8 cellular contexts compared by ENCODE assay signal in the genomic region with DNA sequence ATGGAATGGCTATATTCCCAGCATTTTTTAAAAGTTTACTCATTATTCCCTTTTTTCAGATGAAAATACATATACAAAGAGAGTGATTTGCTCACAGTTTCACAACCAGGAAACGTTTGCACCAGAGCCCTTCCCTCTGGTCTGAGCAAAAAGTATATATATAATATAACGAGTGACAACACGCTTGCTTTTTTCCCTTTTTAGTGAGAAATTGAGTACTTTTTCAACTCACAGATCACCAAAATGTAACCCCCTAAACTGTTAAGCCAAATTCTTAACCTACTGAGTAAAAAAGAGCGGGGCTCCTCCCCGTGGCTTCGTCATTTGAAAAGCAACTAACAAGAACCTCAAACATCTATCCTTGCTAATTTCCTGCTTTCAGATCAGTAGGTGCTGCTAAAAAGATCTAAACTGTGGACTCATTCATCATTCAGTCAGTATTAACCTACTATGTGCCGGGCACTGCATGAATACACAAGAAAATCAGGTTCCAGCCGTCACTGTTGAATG. TPM values are rescaled to one million over a fixed set of nuclear protein-coding genes. Genes with fewer than 3 reads are reported as not detected.
DNase-seq lines count a peak whose midpoint lies in the region; ATAC-seq and TF ChIP-seq lines count a peak whose summit lies in the region.

No MANE protein-coding gene starts in this region.

- H3K36me3 ChIP-seq in OCI-LY1 (ENCODE audit: insufficient read depth, low read length) = no peaks in the 10 kb centered on the region

- peaks cover 25% of the 10 kb centered on the region for H3K4me1 Mint-ChIP-seq in activated naive CD8-positive, alpha-beta T cell treated with anti-CD3 and anti-CD28 coated beads, Interleukin-2, amount 10 ng/mL, durations not matched to agents 7 days and 5 days

- DNase-seq in NCI-H2196 (lab: John Stamatoyannopoulos, UW; ENCODE audit: unreplicated experiment) = peak; percentile 38
- no peak for DNase-seq in NCI-H2196 treated with DMSO at 0.1 percent for 48 hours (lab: John Stamatoyannopoulos, UW; ENCODE audit: unreplicated experiment)
- DNase-seq in activated naive CD8-positive, alpha-beta T cell treated with anti-CD3 and anti-CD28 coated beads, Interleukin-2, amount 10 ng/mL, durations not matched to agents 7 days and 5 days = no peak
- peak; percentile 36 for DNase-seq in iris pigment epithelial cell (ENCODE audit: low read depth)
- peak; percentile 15 to 46 for DNase-seq in stimulated activated CD4-positive, alpha-beta T cell treated with anti-CD3 and anti-CD28 coated beads, Interleukin-4, amount 100 ng/mL, for 48 hours (ENCODE audit: low read depth in 2 of 2)
- no peak for DNase-seq in NCI-H345 treated with DMSO at 0.1 percent for 48 hours (lab: John Stamatoyannopoulos, UW; ENCODE audit: unreplicated experiment)
- DNase-seq in NCI-H2081 treated with DMSO at 0.1 percent for 48 hours (lab: John Stamatoyannopoulos, UW) = no peak

- peak overlapping the region; percentile 83 for H3K4me2 ChIP-seq in OCI-LY1 (ENCODE audit: low read length)

- H3K27ac ChIP-seq in OCI-LY1 (ENCODE audit: low read depth, low read length, poor library complexity, severe bottlenecking) = peak overlapping the region; percentile 81

- ATAC-seq in activated naive CD8-positive, alpha-beta T cell treated with anti-CD3 and anti-CD28 coated beads, Interleukin-2, amount 10 ng/mL, durations not matched to agents 7 days and 5 days (ENCODE audit: low read depth) = no peak

- 0 out of 2 replicates have a peak, but pooled peaks cover 7% of the 10 kb centered on the region for H3F3A ChIP-seq in OCI-LY1 (ENCODE audit: insufficient read depth, low read length)

- H3K27me3 ChIP-seq in OCI-LY1 (ENCODE audit: insufficient read depth, low read length) = no peaks in the 10 kb centered on the region

- H3K27ac Mint-ChIP-seq in activated naive CD8-positive, alpha-beta T cell treated with anti-CD3 and anti-CD28 coated beads, Interleukin-2, amount 10 ng/mL, durations not matched to agents 7 days and 5 days = peak overlapping the region; percentile 83

- TF ChIP-seq CTCF in OCI-LY1 (IDR thresholded peaks at IDR 0.05; ENCODE audit: low read length) = no peak

- peak overlapping the region; percentile 51 for H2AFZ ChIP-seq in OCI-LY1 (ENCODE audit: low read length)

- H3K9me3 ChIP-seq in OCI-LY1 (ENCODE audit: low read length) = no peaks in the 10 kb centered on the region

- H3K27me3 Mint-ChIP-seq in activated naive CD8-positive, alpha-beta T cell treated with anti-CD3 and anti-CD28 coated beads, Interleukin-2, amount 10 ng/mL, durations not matched to agents 7 days and 5 days = peaks cover 3% of the 10 kb centered on the region

- peak overlapping the region; percentile 92 for H3K4me3 Mint-ChIP-seq in activated naive CD8-positive, alpha-beta T cell treated with anti-CD3 and anti-CD28 coated beads, Interleukin-2, amount 10 ng/mL, durations not matched to agents 7 days and 5 days

- H3K4me3 ChIP-seq in OCI-LY1 (ENCODE audit: low read depth, low read length, poor library complexity, severe bottlenecking) = peak overlapping the region; percentile 74

- H3K36me3 Mint-ChIP-seq in activated naive CD8-positive, alpha-beta T cell treated with anti-CD3 and anti-CD28 coated beads, Interleukin-2, amount 10 ng/mL, durations not matched to agents 7 days and 5 days = no peaks in the 10 kb centered on the region

- POLR2A ChIA-PET in activated naive CD8-positive, alpha-beta T cell treated with anti-CD3 and anti-CD28 coated beads, Interleukin-2, amount 10 ng/mL, durations not matched to agents 7 days and 5 days (lab: Charles Lee) = interaction anchor here (1.0 to 2.8 kb wide), 10 partner anchors 15 to 438 kb away, joined by 3 to 25 read pairs (median 4); a partner anchor contains a TSS

- no peaks in the 10 kb centered on the region for H4K20me1 ChIP-seq in OCI-LY1 (ENCODE audit: insufficient read depth, low read length)

- peak overlapping the region; percentile 91 for H3K9ac ChIP-seq in OCI-LY1 (ENCODE audit: low read length)

- no peaks in the 10 kb centered on the region for H3K9me2 ChIP-seq in OCI-LY1 (ENCODE audit: low read depth, low read length)

- H3K79me2 ChIP-seq in OCI-LY1 (ENCODE audit: insufficient read depth, low read length) = peaks cover 33% of the 10 kb centered on the region

- no peaks in the 10 kb centered on the region for H3K9me3 Mint-ChIP-seq in activated naive CD8-positive, alpha-beta T cell treated with anti-CD3 and anti-CD28 coated beads, Interleukin-2, amount 10 ng/mL, durations not matched to agents 7 days and 5 days

- H3K4me1 ChIP-seq in OCI-LY1 (ENCODE audit: insufficient read depth, low read length, severe bottlenecking) = peaks cover 27% of the 10 kb centered on the region

RNA-seq across cellular contexts. Expression of a gene that starts 1.0 kb away (rescaled TPM):
- 100 to 1,000 TPM; 144 to 155 TPM for total RNA-seq in activated naive CD8-positive, alpha-beta T cell treated with anti-CD3 and anti-CD28 coated beads, Interleukin-2, amount 10 ng/mL, durations not matched to agents 7 days and 5 days

RNA-seq across cellular contexts. Expression of a gene that starts 45.5 kb away (rescaled TPM):
- total RNA-seq in activated naive CD8-positive, alpha-beta T cell treated with anti-CD3 and anti-CD28 coated beads, Interleukin-2, amount 10 ng/mL, durations not matched to agents 7 days and 5 days = 10 to 100 TPM; 20.1 to 21.6 TPM

Comparison
In these comparisons a context has a peak if more than half of its experiments do, and no peak if none do; other contexts are left out.
1. DNase-seq: peak in NCI-H2196 (single experiment), iris pigment epithelial cell (single experiment) and stimulated activated CD4-positive, alpha-beta T cell treated with anti-CD3 and anti-CD28 coated beads, Interleukin-4, amount 100 ng/mL, for 48 hours (2 of 2); none in NCI-H2196 treated with DMSO at 0.1 percent for 48 hours (single experiment), activated naive CD8-positive, alpha-beta T cell treated with anti-CD3 and anti-CD28 coated beads, Interleukin-2, amount 10 ng/mL, durations not matched to agents 7 days and 5 days (single experiment), NCI-H345 treated with DMSO at 0.1 percent for 48 hours (single experiment) and NCI-H2081 treated with DMSO at 0.1 percent for 48 hours (single experiment).